ENCODE assay signal across 8 cellular contexts in genomic region chrX:129653985-129654651, GRCh38. TPM values are rescaled to one million over a fixed set of nuclear protein-coding genes. Genes with fewer than 3 reads are reported as not detected.
DNase-seq lines count a peak whose midpoint lies in the region; ATAC-seq and TF ChIP-seq lines count a peak whose summit lies in the region.

No MANE protein-coding gene starts in this region.

- no TSS peak for BruUV-seq in A673 (replicated peaks; lab: Mats Ljungman, UMichigan)

- no peak for TF ChIP-seq CTCF in A673 (conservative IDR thresholded peaks at IDR 0.05; ENCODE audit: low read depth, low read length)

- H3K27ac ChIP-seq in A673 (ENCODE audit: low read depth, low read length, poor library complexity, severe bottlenecking): no peak overlapping the region
- no peak overlapping the region for H3K27ac ChIP-seq in skeletal muscle tissue (ENCODE audit: low read depth, low read length)

- H3K9me3 ChIP-seq in A673 (ENCODE audit: low read depth, low read length, poor library complexity, severe bottlenecking): no peaks in the 10 kb centered on the region
- H3K9me3 ChIP-seq in skeletal muscle tissue (ENCODE audit: control insufficient read depth in 3 of 3, low read length in 3 of 3): no peaks in the 10 kb centered on the region

- H3K9ac ChIP-seq in skeletal muscle tissue (ENCODE audit: low read depth in 1 of 3, low read length in 3 of 3): peak overlapping the region in 1 of 3 donors; percentile 77

- H3K4me3 ChIP-seq in A673 (ENCODE audit: low read depth, low read length, poor library complexity, severe bottlenecking) (peak overlapping the region; percentile 46), iPS-11a (ENCODE audit: low read depth, low read length) (peak overlapping the region; percentile 30), skeletal muscle tissue (ENCODE audit: low read length in 3 of 3) (peak overlapping the region; percentile 48 to 71 (median 61))

- no peaks in the 10 kb centered on the region for H3K4me1 ChIP-seq in A673 (ENCODE audit: insufficient read depth, low read length, poor library complexity, severe bottlenecking)
- peaks cover 8 to 30% (median 27%) of the 10 kb centered on the region in 3 donors for H3K4me1 ChIP-seq in skeletal muscle tissue (ENCODE audit: control insufficient read depth in 3 of 3, insufficient read depth in 3 of 3, low read length in 3 of 3)

- H3K36me3 ChIP-seq in A673 (ENCODE audit: insufficient read depth, low read length, poor library complexity, severe bottlenecking) (no peaks in the 10 kb centered on the region), skeletal muscle tissue (ENCODE audit: control insufficient read depth in 3 of 3, insufficient read depth in 3 of 3, low read length in 3 of 3) (no peaks in the 10 kb centered on the region)

- CTCF ChIA-PET in A673 (lab: Charles Lee): interaction anchor here (0.5 to 1.4 kb wide), 2 partner anchors 20 to 72 kb away, joined by 3 to 7 read pairs; no protein-coding TSS in a partner anchor

- intact Hi-C loops in A673 (cut with micrococcal nuclease; ENCODE audit: unreplicated experiment): no loop called here

- H3K27me3 ChIP-seq in A673 (replicated peaks; ENCODE audit: insufficient read depth, low read depth, low read length, poor library complexity): no peaks in the 10 kb centered on the region
- peaks cover 0 to 12% (median 0%) of the 10 kb centered on the region in 3 donors for H3K27me3 ChIP-seq in skeletal muscle tissue (ENCODE audit: control insufficient read depth in 3 of 3, insufficient read depth in 3 of 3, low read length in 3 of 3)

- DNase-seq in A673 (ENCODE audit: low spot score) (peak; percentile 15), HuH-7.5 (ENCODE audit: low spot score) (peak; percentile 38), NCI-H2107 (lab: John Stamatoyannopoulos, UW) (no peak)
- peak; percentile 27 for DNase-seq in activated naive CD4-positive, alpha-beta T cell treated with anti-CD3 and anti-CD28 coated beads, Interleukin-2, amount 50 U/mL, for 16 hours

- POLR2A ChIA-PET in A673 (lab: Charles Lee; ENCODE audit: low non-redundant PET): no interaction called here

- ATAC-seq in GM18498 (IDR thresholded peaks at IDR 0.05; ENCODE audit: unreplicated experiment) (peak; percentile 71), GM21825 (IDR thresholded peaks at IDR 0.05; ENCODE audit: unreplicated experiment) (no peak)

RNA-seq across cellular contexts. Expression of gene APLN, which starts 0.6 kb away (rescaled TPM):
- total RNA-seq in A673 (2021) (0.34 and 0.55 TPM in 2 replicates), skeletal muscle tissue (4.2 TPM)
